In the genomic region with DNA sequence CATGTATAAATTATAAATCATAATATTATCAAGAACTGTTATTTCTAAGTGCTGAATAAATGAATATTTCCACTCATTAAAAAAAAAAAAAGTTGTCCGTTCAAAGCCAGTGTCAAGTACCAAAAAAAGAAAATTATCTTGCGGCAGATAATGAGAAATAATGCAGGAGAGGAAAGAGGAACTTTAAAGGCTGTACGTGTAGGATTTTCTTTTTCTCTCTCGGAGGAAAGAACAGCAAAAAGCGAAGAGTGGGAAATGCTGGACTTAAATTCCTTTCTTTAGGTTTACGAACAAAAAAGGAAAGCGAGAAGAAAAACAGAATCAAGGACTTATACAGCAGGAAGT, we compare ENCODE assay signal across 8 cellular contexts. TPM values are rescaled to one million over a fixed set of nuclear protein-coding genes. Genes with fewer than 3 reads are reported as not detected.
DNase-seq lines count a peak whose midpoint lies in the region; ATAC-seq and TF ChIP-seq lines count a peak whose summit lies in the region.

No MANE protein-coding gene starts in this region.

- ATAC-seq in HG02798 (IDR thresholded peaks at IDR 0.05; ENCODE audit: poor library complexity, unreplicated experiment) (no peak), HG03095 (IDR thresholded peaks at IDR 0.05; ENCODE audit: unreplicated experiment) (no peak)

- TF ChIP-seq CTCF in GM06990 (IDR thresholded peaks at IDR 0.05; ENCODE audit: insufficient read depth, low read length, poor library complexity, severe bottlenecking): no peak
- TF ChIP-seq CTCF in esophagus squamous epithelium (IDR thresholded peaks at IDR 0.05): no peak
- TF ChIP-seq CTCF in progenitor cell of endocrine pancreas (IDR thresholded peaks at IDR 0.05; ENCODE audit: unreplicated experiment): no peak

- H3K4me1 Mint-ChIP-seq in progenitor cell of endocrine pancreas (ENCODE audit: low read depth): peaks cover 7% of the 10 kb centered on the region

- peak overlapping the region; percentile 93 for H3K27ac ChIP-seq in SJCRH30
- peak overlapping the region; percentile 81 to 88 (median 85) for H3K27ac ChIP-seq in esophagus squamous epithelium

- DNase-seq in GM06990 (ENCODE audit: extremely low read depth, insufficient read length) (no peak), SJCRH30 (no peak), esophagus squamous epithelium (lab: John Stamatoyannopoulos, UW) (no peak), progenitor cell of endocrine pancreas (ENCODE audit: low spot score, unreplicated experiment) (no peak), NCI-H1092 (lab: John Stamatoyannopoulos, UW) (no peak), occipital lobe (lab: John Stamatoyannopoulos, UW) (no peak)

- H3K4me3 Mint-ChIP-seq in progenitor cell of endocrine pancreas (ENCODE audit: low read depth): peak overlapping the region; percentile 82

- peaks cover 15% of the 10 kb centered on the region for H3K9me3 Mint-ChIP-seq in progenitor cell of endocrine pancreas (ENCODE audit: low read depth)

- H3K36me3 ChIP-seq in GM06990 (ENCODE audit: control insufficient read depth, insufficient read depth, low read length) (no peaks in the 10 kb centered on the region), SJCRH30 (no peaks in the 10 kb centered on the region), esophagus squamous epithelium (no peaks in the 10 kb centered on the region)

- H3K27me3 Mint-ChIP-seq in progenitor cell of endocrine pancreas: no peaks in the 10 kb centered on the region

- intact Hi-C loops in esophagus squamous epithelium (cut with DNase I): no loop called here

- H3K36me3 Mint-ChIP-seq in progenitor cell of endocrine pancreas (ENCODE audit: insufficient read depth): peaks cover 9% of the 10 kb centered on the region

- H3K9me3 ChIP-seq in SJCRH30 (replicated peaks) (0 out of 2 replicates have a peak, but pooled peaks cover 3% of the 10 kb centered on the region), esophagus squamous epithelium (no peaks in the 10 kb centered on the region)

- no peaks in the 10 kb centered on the region for H3K27me3 ChIP-seq in GM06990 (replicated peaks; ENCODE audit: control insufficient read depth, insufficient read depth, low read length)
- no peaks in the 10 kb centered on the region for H3K27me3 ChIP-seq in SJCRH30
- no peaks in the 10 kb centered on the region for H3K27me3 ChIP-seq in esophagus squamous epithelium

- H3K4me1 ChIP-seq in SJCRH30 (no peaks in the 10 kb centered on the region), esophagus squamous epithelium (peaks cover 0 to 16% (median 4%) of the 10 kb centered on the region in 3 donors)

- TF ChIP-seq POLR2A in esophagus squamous epithelium (IDR thresholded peaks at IDR 0.05): no peak

- 19 to 28% methylated on average over 7 of the region's 7 CpGs for WGBS in esophagus squamous epithelium, 2 donors

- H3K4me3 ChIP-seq in GM06990 (replicated peaks; ENCODE audit: low read depth, low read length) (peak overlapping the region; percentile 62), SJCRH30 (peak overlapping the region; percentile 64), esophagus squamous epithelium (peak overlapping the region; percentile 47 to 71 (median 53))

- H3K27ac Mint-ChIP-seq in progenitor cell of endocrine pancreas: peak overlapping the region; percentile 97

RNA-seq across cellular contexts. Expression of gene CCDC83, which starts 1.0 kb away (rescaled TPM):
- total RNA-seq in SJCRH30 (2014; rRNA removed; shearing (Covaris generic)): not detected in 2 replicates
- total RNA-seq in esophagus squamous epithelium: not detected
- not detected in 2 replicates for total RNA-seq in progenitor cell of endocrine pancreas
- not detected for total RNA-seq in occipital lobe

RNA-seq across cellular contexts. Expression of gene SYTL2, which starts 43.2 kb away (rescaled TPM):
- total RNA-seq in SJCRH30 (2014; rRNA removed; shearing (Covaris generic)): 122 and 137 TPM in 2 replicates
- 10 to 100 TPM in 1 of 4 donors, 1 to 10 TPM in 3; 8.8 to 16.0 (median 9.2) TPM for total RNA-seq in esophagus squamous epithelium
- 4.7 and 5.6 TPM in 2 replicates for total RNA-seq in progenitor cell of endocrine pancreas
- total RNA-seq in occipital lobe: 7.0 TPM
